Comparison of ENCODE assay signal across 28 cellular contexts in the genomic region with DNA sequence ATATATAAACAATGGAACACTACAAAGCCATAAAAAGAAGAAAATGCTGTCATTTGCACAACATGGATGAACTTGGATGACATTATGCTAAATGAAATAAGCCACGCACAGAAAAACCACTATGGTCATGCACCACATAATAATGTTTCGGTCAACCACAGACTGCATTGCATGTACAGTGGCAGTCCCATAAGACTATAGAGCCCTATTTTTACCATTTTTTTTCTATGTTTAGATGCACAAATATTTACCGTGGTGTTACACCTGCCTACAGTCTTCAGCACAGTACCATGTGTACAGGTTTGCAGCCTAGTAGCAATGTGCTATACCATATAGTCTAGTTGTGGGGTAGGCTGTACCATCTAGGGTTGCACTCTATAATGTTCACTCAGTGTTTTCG.
"Had no signal": no experiment of that assay in that cellular context is flagged by ENCODE, and none has a peak within 500 bp of the region (broad histone marks: within the 10 kb centered on the region; RNA-seq: fewer than 3 reads in every experiment).

No MANE protein-coding gene starts in this region.

- H3K9me3 ChIP-seq: colonic mucosa, gastrocnemius medialis had no signal

- H3K4me1 Mint-ChIP-seq: naive B cell had no signal

- H3K27me3 ChIP-seq: colonic mucosa, esophagus squamous epithelium, gastrocnemius medialis, heart right ventricle, left lung had no signal

- H3K4me3 Mint-ChIP-seq: dendritic cell treated with granulocyte-macrophage colony-stimulating factor and Interleukin-4, amounts not matched to agents 40 ng/mL and 50 ng/mL, for 4 days; effector memory CD8-positive, alpha-beta T cell; endodermal cell; memory B cell; mesothelial cell of epicardium; naive B cell had no signal

- H3K4me3 ChIP-seq: colonic mucosa, esophagus squamous epithelium, gastrocnemius medialis, heart right ventricle, left lung, lung, mucosa of descending colon had no signal

- H3K27ac Mint-ChIP-seq: dendritic cell treated with granulocyte-macrophage colony-stimulating factor and Interleukin-4, amounts not matched to agents 40 ng/mL and 50 ng/mL, for 4 days; effector memory CD8-positive, alpha-beta T cell; endodermal cell; memory B cell; mesothelial cell of epicardium; naive B cell had no signal

- H3K4me1 ChIP-seq: colonic mucosa, gastrocnemius medialis, heart right ventricle, left lung had no signal

- FAIRE-seq: endometrium, islet of Langerhans, keratinocyte had no signal

- H3K27ac ChIP-seq: colonic mucosa, epithelial cell of prostate, esophagus squamous epithelium, gastrocnemius medialis, heart right ventricle, left lung had no signal

- H3K36me3 ChIP-seq: colonic mucosa, esophagus squamous epithelium, gastrocnemius medialis, heart right ventricle, left lung had no signal

- DNase-seq: colonic mucosa; cortex of kidney; effector CD8-positive, alpha-beta T cell; effector memory CD8-positive, alpha-beta T cell; endodermal cell; erythroblast; esophagus squamous epithelium; foreskin fibroblast; foreskin melanocyte; gastrocnemius medialis; glutamatergic neuron; head of caudate nucleus; heart right ventricle; hippocampal formation; left cardiac atrium; left lung; left ventricle myocardium superior; mammary epithelial cell; mucosa of descending colon; naive B cell had no signal
